In the genomic region with DNA sequence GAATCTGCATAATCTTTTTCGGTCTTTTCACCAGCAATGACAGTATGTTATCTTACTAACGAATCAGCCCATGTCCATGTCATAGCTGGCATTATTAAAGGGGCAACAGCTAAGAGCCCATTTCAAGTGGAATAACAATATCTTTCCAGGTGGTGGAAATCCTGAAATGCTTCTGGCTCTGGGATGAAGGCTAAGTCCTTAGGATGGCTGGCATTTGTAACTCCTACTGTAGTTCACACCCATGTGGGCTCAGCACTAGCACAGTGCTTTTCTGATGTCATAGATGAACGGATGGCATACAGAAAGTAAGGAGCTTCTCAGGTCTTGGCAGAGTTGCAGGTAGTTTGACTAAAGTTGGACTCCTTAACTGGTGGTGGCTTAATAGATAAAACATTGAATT, we compare ENCODE assay signal across 1 cellular context.
TF ChIP-seq lines count a peak whose summit lies in the region.

No MANE protein-coding gene starts in this region.

TF ChIP-seq in GM23338, 12 proteins besides CTCF, POLR2A, EP300 and RAD21 (continued from another document):
- TF ChIP-seq EZH2 (IDR thresholded peaks at IDR 0.05; ENCODE audit: low read depth, unreplicated experiment) (no peak), CREB1 (CRISPR knock-in tag; IDR thresholded peaks at IDR 0.05; ENCODE audit: low read depth) (no peak), ETS1 (IDR thresholded peaks at IDR 0.05) (no peak), NANOG (IDR thresholded peaks at IDR 0.05; ENCODE audit: borderline replicate concordance) (no peak)
